In genomic region chr4:116862592-116862991, GRCh38 we compare ENCODE assay signal across 21 cellular contexts.
DNase-seq lines count a peak whose midpoint lies in the region; ATAC-seq, FAIRE-seq and TF ChIP-seq lines count a peak whose summit lies in the region.
"Had no signal": no experiment of that assay in that cellular context is flagged by ENCODE, and none has a peak within 500 bp of the region (broad histone marks: within the 10 kb centered on the region; RNA-seq: fewer than 3 reads in every experiment).

No MANE protein-coding gene starts in this region.

- TF ChIP-seq EP300 in HepG2 (IDR thresholded peaks at IDR 0.05; ENCODE audit: low read depth in 2 of 2, low read length in 2 of 2) = no peak
- TF ChIP-seq EP300 in HepG2 (CRISPR knock-in tag; IDR thresholded peaks at IDR 0.05; ENCODE audit: borderline replicate concordance) = no peak

- H3K9ac ChIP-seq in liver (ENCODE audit: low read depth in 1 of 2, low read length in 2 of 2) (no peak overlapping the region), HepG2 (ENCODE audit: insufficient read depth, low read depth, low read length) (no peak overlapping the region), kidney (ENCODE audit: low read length in 2 of 2) (no peak overlapping the region)
- H3K9ac ChIP-seq: BLaER1 treated with 17β-estradiol and CSF1 and Interleukin-3, amounts not matched to agents 10 nM and 100 nM had no signal

- H3K27ac ChIP-seq in liver (ENCODE audit: low read depth in 1 of 2, low read length in 2 of 2) = no peak overlapping the region
- no peak overlapping the region for H3K27ac ChIP-seq in HepG2 (ENCODE audit: extremely low read length, insufficient read depth, low read length)
- H3K27ac ChIP-seq in kidney (ENCODE audit: low read depth in 2 of 2, low read length in 2 of 2) = no peak overlapping the region
- H3K27ac ChIP-seq in right lobe of liver = no peak overlapping the region
- H3K27ac ChIP-seq: 22Rv1; A549; BLaER1 treated with 17β-estradiol and CSF1 and Interleukin-3, amounts not matched to agents 10 nM and 100 nM; C4-2B had no signal

- H3K9me3 ChIP-seq in liver (ENCODE audit: control insufficient read depth in 4 of 4, low read length in 3 of 4) = no peaks in the 10 kb centered on the region
- H3K9me3 ChIP-seq in HepG2 (ENCODE audit: low read length) = no peaks in the 10 kb centered on the region
- no peaks in the 10 kb centered on the region for H3K9me3 ChIP-seq in kidney (ENCODE audit: control insufficient read depth in 1 of 2, low read length in 2 of 2)
- H3K9me3 ChIP-seq in right lobe of liver = no peaks in the 10 kb centered on the region
- H3K9me3 ChIP-seq: A549; BLaER1 treated with 17β-estradiol and CSF1 and Interleukin-3, amounts not matched to agents 10 nM and 100 nM; Caco-2 had no signal

- CTCF ChIA-PET in HepG2 (lab: Yijun Ruan, JAX; ENCODE audit: low intra/inter-chr PET ratio, low total read pairs) = no interaction called here

- no TSS peak for BruUV-seq in HepG2 (replicated peaks; lab: Mats Ljungman, UMichigan)

- H3K4me2 ChIP-seq in HepG2 (ENCODE audit: low read depth, low read length) = no peak overlapping the region
- H3K4me2 ChIP-seq: A549; BLaER1 treated with 17β-estradiol and CSF1 and Interleukin-3, amounts not matched to agents 10 nM and 100 nM had no signal

- H4K20me1 ChIP-seq in HepG2 (ENCODE audit: insufficient read depth, low read length) = no peaks in the 10 kb centered on the region
- H4K20me1 ChIP-seq: BLaER1 treated with 17β-estradiol and CSF1 and Interleukin-3, amounts not matched to agents 10 nM and 100 nM had no signal

- H3K4me3 ChIP-seq in liver (ENCODE audit: low read depth in 1 of 3, low read length in 3 of 3) = no peak overlapping the region
- H3K4me3 ChIP-seq in HepG2 (replicated peaks in 1 of 3; ENCODE audit: insufficient read depth in 1 of 3, low read depth in 2 of 3, low read length in 3 of 3) = no peak overlapping the region
- no peak overlapping the region for H3K4me3 ChIP-seq in kidney (ENCODE audit: low read length in 2 of 2)
- no peak overlapping the region for H3K4me3 ChIP-seq in right lobe of liver
- H3K4me3 ChIP-seq: A549; BLaER1 treated with 17β-estradiol and CSF1 and Interleukin-3, amounts not matched to agents 10 nM and 100 nM; GM12878 had no signal

- H3K79me2 ChIP-seq in HepG2 (ENCODE audit: insufficient read depth, low read length) = no peaks in the 10 kb centered on the region

- intact Hi-C loops in HepG2 (cut with micrococcal nuclease; ENCODE audit: unreplicated experiment) = no loop called here
- intact Hi-C loops in kidney (cut with DNase I) = no loop called here
- intact Hi-C loops in right lobe of liver (cut with DNase I) = no loop called here

- in situ Hi-C loops in HepG2 (cut with HindIII; ENCODE audit: extremely low pct_ligation_motif_present, low pct_unique_long_range_greater_than_20kb) = no loop called here

- H3K36me3 ChIP-seq in liver (ENCODE audit: control insufficient read depth in 4 of 4, insufficient read depth in 3 of 4, low read depth in 1 of 4, low read length in 3 of 4) (no peaks in the 10 kb centered on the region), HepG2 (replicated peaks in 1 of 2; ENCODE audit: control insufficient read depth in 1 of 2, insufficient read depth in 2 of 2, low read length in 2 of 2) (no peaks in the 10 kb centered on the region), kidney (ENCODE audit: control insufficient read depth in 1 of 2, insufficient read depth in 2 of 2, low read length in 2 of 2) (no peaks in the 10 kb centered on the region), right lobe of liver (no peaks in the 10 kb centered on the region)
- H3K36me3 ChIP-seq: BLaER1 treated with 17β-estradiol and CSF1 and Interleukin-3, amounts not matched to agents 10 nM and 100 nM had no signal

- TF ChIP-seq POLR2A in HepG2 (IDR thresholded peaks at IDR 0.05; ENCODE audit: insufficient read depth in 1 of 2, low read depth in 2 of 2, low read length in 2 of 2) (no peak), right lobe of liver (IDR thresholded peaks at IDR 0.05) (no peak)

- FAIRE-seq in HepG2 (lab: Jason Lieb, UNC) (no peak), kidney (lab: Jason Lieb, UNC) (peak; percentile 6)
- FAIRE-seq: A549, GM12892, GM18507 had no signal

- H2AFZ ChIP-seq in HepG2 (ENCODE audit: low read length) = no peak overlapping the region

- DNase-seq in HepG2 (ENCODE audit: low spot score) = no peak
- DNase-seq in kidney = no peak
- DNase-seq in right lobe of liver = no peak
- no peak for DNase-seq in activated CD8-positive, alpha-beta memory T cell treated with anti-CD3 and anti-CD28 coated beads, Interleukin-2, amount 50 U/mL, for 4 hours
- no peak for DNase-seq in ureter (ENCODE audit: low spot score)
- no peak for DNase-seq in NCI-H524 treated with DMSO at 0.1 percent for 48 hours (lab: John Stamatoyannopoulos, UW)
- DNase-seq: AML-193; Caco-2; Calu3; CD4-positive, alpha-beta T cell; CD8-positive, alpha-beta T cell; DMS79 treated with DMSO at 0.1 percent for 48 hours; GDM1 had no signal

- peaks cover 0 to 3% (median 3%) of the 10 kb centered on the region in 4 donors for H3K4me1 ChIP-seq in liver (ENCODE audit: control insufficient read depth in 4 of 4, insufficient read depth in 4 of 4, low read length in 3 of 4)
- H3K4me1 ChIP-seq in HepG2 (ENCODE audit: insufficient read depth, low read length) = no peaks in the 10 kb centered on the region
- no peaks in the 10 kb centered on the region for H3K4me1 ChIP-seq in kidney (ENCODE audit: control insufficient read depth in 1 of 2, insufficient read depth in 1 of 2, low read depth in 1 of 2, low read length in 2 of 2)
- no peaks in the 10 kb centered on the region for H3K4me1 ChIP-seq in right lobe of liver
- H3K4me1 ChIP-seq: A549; BLaER1 treated with 17β-estradiol and CSF1 and Interleukin-3, amounts not matched to agents 10 nM and 100 nM; Caco-2 had no signal

- ATAC-seq in HepG2 (no peak), right lobe of liver (peak; percentile 88 to 97 (median 96))
- ATAC-seq: A549; CD8-positive, alpha-beta T cell; GM12878 had no signal

- peak; percentile 10 to 29 for TF ChIP-seq RAD21 in liver (IDR thresholded peaks at IDR 0.05)
- TF ChIP-seq RAD21 in HepG2 (CRISPR knock-in tag; IDR thresholded peaks at IDR 0.05) = no peak

- TF ChIP-seq CTCF in liver (IDR thresholded peaks at IDR 0.05; ENCODE audit: low read depth, low read length, missing input control) = no peak
- TF ChIP-seq CTCF in HepG2 (CRISPR knock-in tag; IDR thresholded peaks at IDR 0.05) = no peak
- TF ChIP-seq CTCF in kidney (IDR thresholded peaks at IDR 0.05; ENCODE audit: borderline replicate concordance, extremely low read depth, insufficient read depth) = no peak
- TF ChIP-seq CTCF in right lobe of liver (IDR thresholded peaks at IDR 0.05) = no peak

- POLR2A ChIA-PET in HepG2 (lab: Yijun Ruan, JAX) = no interaction called here

- WGBS in liver = 27% methylated on average over 1 of the region's 1 CpG
- WGBS in HepG2 (ENCODE audit: low lambda C conversion rate) = 0% methylated on average over 1 of the region's 1 CpG
- WGBS in right lobe of liver (ENCODE audit: insufficient coverage, low coverage, low lambda C conversion rate, missing lambda C conversion rate) = 18% methylated on average over 1 of the region's 1 CpG

- H3K27me3 ChIP-seq in liver (ENCODE audit: control insufficient read depth in 4 of 4, insufficient read depth in 4 of 4, low read length in 3 of 4) (no peaks in the 10 kb centered on the region), HepG2 (ENCODE audit: control insufficient read depth in 1 of 2, insufficient read depth in 2 of 2, low read length in 2 of 2) (no peaks in the 10 kb centered on the region), right lobe of liver (no peaks in the 10 kb centered on the region)
- H3K27me3 ChIP-seq: BLaER1 treated with 17β-estradiol and CSF1 and Interleukin-3, amounts not matched to agents 10 nM and 100 nM had no signal

TF ChIP-seq in liver, 16 proteins besides CTCF, POLR2A, EP300 and RAD21 (continues in another document):
- TF ChIP-seq YY1 (IDR thresholded peaks at IDR 0.05) = peak; percentile 42

TF ChIP-seq in HepG2, 621 proteins besides CTCF, POLR2A, EP300 and RAD21:
- TF ChIP-seq, protein P1, sequence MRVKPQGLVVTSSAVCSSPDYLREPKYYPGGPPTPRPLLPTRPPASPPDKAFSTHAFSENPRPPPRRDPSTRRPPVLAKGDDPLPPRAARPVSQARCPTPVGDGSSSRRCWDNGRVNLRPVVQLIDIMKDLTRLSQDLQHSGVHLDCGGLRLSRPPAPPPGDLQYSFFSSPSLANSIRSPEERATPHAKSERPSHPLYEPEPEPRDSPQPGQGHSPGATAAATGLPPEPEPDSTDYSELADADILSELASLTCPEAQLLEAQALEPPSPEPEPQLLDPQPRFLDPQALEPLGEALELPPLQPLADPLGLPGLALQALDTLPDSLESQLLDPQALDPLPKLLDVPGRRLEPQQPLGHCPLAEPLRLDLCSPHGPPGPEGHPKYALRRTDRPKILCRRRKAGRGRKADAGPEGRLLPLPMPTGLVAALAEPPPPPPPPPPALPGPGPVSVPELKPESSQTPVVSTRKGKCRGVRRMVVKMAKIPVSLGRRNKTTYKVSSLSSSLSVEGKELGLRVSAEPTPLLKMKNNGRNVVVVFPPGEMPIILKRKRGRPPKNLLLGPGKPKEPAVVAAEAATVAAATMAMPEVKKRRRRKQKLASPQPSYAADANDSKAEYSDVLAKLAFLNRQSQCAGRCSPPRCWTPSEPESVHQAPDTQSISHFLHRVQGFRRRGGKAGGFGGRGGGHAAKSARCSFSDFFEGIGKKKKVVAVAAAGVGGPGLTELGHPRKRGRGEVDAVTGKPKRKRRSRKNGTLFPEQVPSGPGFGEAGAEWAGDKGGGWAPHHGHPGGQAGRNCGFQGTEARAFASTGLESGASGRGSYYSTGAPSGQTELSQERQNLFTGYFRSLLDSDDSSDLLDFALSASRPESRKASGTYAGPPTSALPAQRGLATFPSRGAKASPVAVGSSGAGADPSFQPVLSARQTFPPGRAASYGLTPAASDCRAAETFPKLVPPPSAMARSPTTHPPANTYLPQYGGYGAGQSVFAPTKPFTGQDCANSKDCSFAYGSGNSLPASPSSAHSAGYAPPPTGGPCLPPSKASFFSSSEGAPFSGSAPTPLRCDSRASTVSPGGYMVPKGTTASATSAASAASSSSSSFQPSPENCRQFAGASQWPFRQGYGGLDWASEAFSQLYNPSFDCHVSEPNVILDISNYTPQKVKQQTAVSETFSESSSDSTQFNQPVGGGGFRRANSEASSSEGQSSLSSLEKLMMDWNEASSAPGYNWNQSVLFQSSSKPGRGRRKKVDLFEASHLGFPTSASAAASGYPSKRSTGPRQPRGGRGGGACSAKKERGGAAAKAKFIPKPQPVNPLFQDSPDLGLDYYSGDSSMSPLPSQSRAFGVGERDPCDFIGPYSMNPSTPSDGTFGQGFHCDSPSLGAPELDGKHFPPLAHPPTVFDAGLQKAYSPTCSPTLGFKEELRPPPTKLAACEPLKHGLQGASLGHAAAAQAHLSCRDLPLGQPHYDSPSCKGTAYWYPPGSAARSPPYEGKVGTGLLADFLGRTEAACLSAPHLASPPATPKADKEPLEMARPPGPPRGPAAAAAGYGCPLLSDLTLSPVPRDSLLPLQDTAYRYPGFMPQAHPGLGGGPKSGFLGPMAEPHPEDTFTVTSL (CRISPR knock-in tag; IDR thresholded peaks at IDR 0.05; ENCODE audit: borderline replicate concordance) = no peak
- TF ChIP-seq ZC3H4 (CRISPR knock-in tag; IDR thresholded peaks at IDR 0.05; ENCODE audit: borderline replicate concordance) (no peak), ZNF430 (CRISPR knock-in tag; IDR thresholded peaks at IDR 0.05) (no peak)
